Comparison of ENCODE assay signal across 9 cellular contexts in genomic region chr17:8488931-8489330, GRCh38. TPM values are rescaled to one million over a fixed set of nuclear protein-coding genes. Genes with fewer than 3 reads are reported as not detected.
A peak's percentile ranks its signal among the peaks of the same experiment; 100 is the strongest.
DNase-seq lines count a peak whose midpoint lies in the region; ATAC-seq and TF ChIP-seq lines count a peak whose summit lies in the region.
"Had no signal": no experiment of that assay in that cellular context is flagged by ENCODE, and none has a peak within 500 bp of the region (broad histone marks: within the 10 kb centered on the region; RNA-seq: fewer than 3 reads in every experiment).

No MANE protein-coding gene starts in this region.

- H3K4me3 ChIP-seq in SJSA1, result no peak overlapping the region
- H3K4me3 ChIP-seq in neural progenitor cell, result no peak overlapping the region

- no peaks in the 10 kb centered on the region for H3K27me3 ChIP-seq in CD4-positive, alpha-beta T cell (ENCODE audit: control insufficient read depth, insufficient read depth, low read length)
- H3K27me3 ChIP-seq in SJSA1 (replicated peaks) (no peaks in the 10 kb centered on the region), neural progenitor cell (no peaks in the 10 kb centered on the region)

- H3K9ac ChIP-seq in neural progenitor cell, result no peak overlapping the region

- TF ChIP-seq POLR2A in GM18505 (IDR thresholded peaks at IDR 0.05; ENCODE audit: borderline replicate concordance, extremely low read depth, insufficient read depth, insufficient read length), result no peak

- intact Hi-C loops in CD4-positive, alpha-beta T cell (cut with DNase I, micrococcal nuclease), result no loop called here

- H2AFZ ChIP-seq in neural progenitor cell (replicated peaks), result no peak overlapping the region

- H3K4me1 ChIP-seq in SJSA1 (replicated peaks) (peaks cover 4% of the 10 kb centered on the region; the same call in 1 of the 2 replicates), neural progenitor cell (no peaks in the 10 kb centered on the region)

- no peak for DNase-seq in CD4-positive, alpha-beta T cell
- DNase-seq in SJSA1 (ENCODE audit: low read depth in 1 of 2, low spot score in 2 of 2), result peak; percentile 63 to 77
- DNase-seq in fibroblast of peridontal ligament (ENCODE audit: extremely low read depth), result peak; percentile 90
- no peak for DNase-seq in neural crest cell (ENCODE audit: low read depth, low spot score)
- no peak for DNase-seq in neural progenitor cell (ENCODE audit: low spot score)
- no peak for DNase-seq in T-helper 2 cell treated with Interferon-gamma antibody and Interleukin-4, amounts not matched to agents 5 μg/mL and 100 μg/mL, for 36 hours (ENCODE audit: low spot score)
- DNase-seq: KBM-7 had no signal

- peak overlapping the region; percentile 30 for H3K4me3 Mint-ChIP-seq in CD4-positive, alpha-beta T cell
- no peak overlapping the region for H3K4me3 Mint-ChIP-seq in neural crest cell
- H3K4me3 Mint-ChIP-seq in neural progenitor cell, result no peak overlapping the region
- H3K4me3 Mint-ChIP-seq in T-helper 2 cell treated with Interferon-gamma antibody and Interleukin-4, amounts not matched to agents 5 μg/mL and 100 μg/mL, for 36 hours, result no peak overlapping the region

- POLR2A ChIA-PET in CD4-positive, alpha-beta T cell (lab: Charles Lee), result no interaction called here

- H3K79me2 ChIP-seq in neural progenitor cell (ENCODE audit: low read depth), result no peaks in the 10 kb centered on the region

- H3K9me3 Mint-ChIP-seq in CD4-positive, alpha-beta T cell, result peaks cover 6% of the 10 kb centered on the region
- H3K9me3 Mint-ChIP-seq in neural crest cell (peaks cover 6% of the 10 kb centered on the region), neural progenitor cell (peaks cover 8% of the 10 kb centered on the region)
- peaks cover 6% of the 10 kb centered on the region for H3K9me3 Mint-ChIP-seq in T-helper 2 cell treated with Interferon-gamma antibody and Interleukin-4, amounts not matched to agents 5 μg/mL and 100 μg/mL, for 36 hours

- no peak overlapping the region for H3K27ac Mint-ChIP-seq in CD4-positive, alpha-beta T cell
- H3K27ac Mint-ChIP-seq in neural crest cell (ENCODE audit: unreplicated experiment) (peak overlapping the region; percentile 88), neural progenitor cell (no peak overlapping the region)
- no peak overlapping the region for H3K27ac Mint-ChIP-seq in T-helper 2 cell treated with Interferon-gamma antibody and Interleukin-4, amounts not matched to agents 5 μg/mL and 100 μg/mL, for 36 hours

- peaks cover 54% of the 10 kb centered on the region for H3K36me3 Mint-ChIP-seq in CD4-positive, alpha-beta T cell (ENCODE audit: low read depth)
- peaks cover 49% of the 10 kb centered on the region for H3K36me3 Mint-ChIP-seq in neural crest cell (ENCODE audit: low read depth)
- peaks cover 65% of the 10 kb centered on the region for H3K36me3 Mint-ChIP-seq in neural progenitor cell
- peaks cover 13% of the 10 kb centered on the region for H3K36me3 Mint-ChIP-seq in T-helper 2 cell treated with Interferon-gamma antibody and Interleukin-4, amounts not matched to agents 5 μg/mL and 100 μg/mL, for 36 hours (ENCODE audit: low read depth)

- no peak for TF ChIP-seq CTCF in CD4-positive, alpha-beta T cell (IDR thresholded peaks at IDR 0.05)
- TF ChIP-seq CTCF in neural crest cell (conservative IDR thresholded peaks at IDR 0.05), result no peak
- no peak for TF ChIP-seq CTCF in neural progenitor cell (IDR thresholded peaks at IDR 0.05)

- no peaks in the 10 kb centered on the region for H3K27me3 Mint-ChIP-seq in CD4-positive, alpha-beta T cell
- H3K27me3 Mint-ChIP-seq in neural crest cell (ENCODE audit: low read depth) (no peaks in the 10 kb centered on the region), neural progenitor cell (ENCODE audit: insufficient read depth, low read depth) (peaks cover 6% of the 10 kb centered on the region)
- no peaks in the 10 kb centered on the region for H3K27me3 Mint-ChIP-seq in T-helper 2 cell treated with Interferon-gamma antibody and Interleukin-4, amounts not matched to agents 5 μg/mL and 100 μg/mL, for 36 hours (ENCODE audit: low read depth)

- H3K36me3 ChIP-seq in SJSA1 (peaks cover 94% of the 10 kb centered on the region), neural progenitor cell (peaks cover 25% of the 10 kb centered on the region)

- peaks cover 4% of the 10 kb centered on the region for H3K9me3 ChIP-seq in CD4-positive, alpha-beta T cell (ENCODE audit: control insufficient read depth, low read length)
- 0 out of 2 replicates have a peak, but pooled peaks cover 3% of the 10 kb centered on the region for H3K9me3 ChIP-seq in SJSA1 (replicated peaks)
- H3K9me3 ChIP-seq in neural progenitor cell (ENCODE audit: low read depth), result no peaks in the 10 kb centered on the region

- CTCF ChIA-PET in CD4-positive, alpha-beta T cell (lab: Charles Lee), result no interaction called here

- peak; percentile 12 for ATAC-seq in CD4-positive, alpha-beta T cell (ENCODE audit: poor library complexity)
- ATAC-seq in HG02884 (IDR thresholded peaks at IDR 0.05; ENCODE audit: unreplicated experiment) (no peak), GM18505 (IDR thresholded peaks at IDR 0.05; ENCODE audit: unreplicated experiment) (no peak)

- H3K4me1 Mint-ChIP-seq in CD4-positive, alpha-beta T cell (ENCODE audit: low read depth), result no peaks in the 10 kb centered on the region
- H3K4me1 Mint-ChIP-seq in neural crest cell, result no peaks in the 10 kb centered on the region
- no peaks in the 10 kb centered on the region for H3K4me1 Mint-ChIP-seq in neural progenitor cell
- no peaks in the 10 kb centered on the region for H3K4me1 Mint-ChIP-seq in T-helper 2 cell treated with Interferon-gamma antibody and Interleukin-4, amounts not matched to agents 5 μg/mL and 100 μg/mL, for 36 hours (ENCODE audit: low read depth)

- H3K27ac ChIP-seq in CD4-positive, alpha-beta T cell (ENCODE audit: low read depth, low read length), result no peak overlapping the region
- H3K27ac ChIP-seq in SJSA1 (no peak overlapping the region; the same call in 1 of the 2 replicates), neural progenitor cell (no peak overlapping the region)

- H3F3A ChIP-seq in neural progenitor cell (ENCODE audit: low read depth), result no peaks in the 10 kb centered on the region

- no peak overlapping the region for H3K4me2 ChIP-seq in neural progenitor cell

- H4K20me1 ChIP-seq in neural progenitor cell (ENCODE audit: low read depth), result no peaks in the 10 kb centered on the region

RNA-seq across cellular contexts. Expression of gene NDEL1, which starts 53.2 kb away (rescaled TPM):
- total RNA-seq in CD4-positive, alpha-beta T cell, result 100 to 1,000 TPM; 300 to 313 TPM
- 39.6 and 49.7 TPM in 2 replicates for total RNA-seq in SJSA1 (2014; rRNA removed; shearing (Covaris generic))
- 34.1 and 34.3 TPM in 2 replicates for total RNA-seq in neural crest cell
- total RNA-seq in neural progenitor cell (ENCODE audit: low replicate concordance), result 26.9 and 31.6 TPM in 2 replicates

Comparison
In these comparisons a context has a peak if more than half of its experiments do, and no peak if none do; other contexts are left out.
1. DNase-seq: peak in SJSA1 (2 of 2) and fibroblast of peridontal ligament (single experiment); none in CD4-positive, alpha-beta T cell (0 of 10), neural crest cell (single experiment), neural progenitor cell (single experiment) and T-helper 2 cell treated with Interferon-gamma antibody and Interleukin-4, amounts not matched to agents 5 μg/mL and 100 μg/mL, for 36 hours (single experiment).